In genomic region chr14:67571275-67571990, GRCh38 we compare ENCODE assay signal across 8 cellular contexts. TPM values are rescaled to one million over a fixed set of nuclear protein-coding genes. Genes with fewer than 3 reads are reported as not detected.
DNase-seq lines count a peak whose midpoint lies in the region; TF ChIP-seq lines count a peak whose summit lies in the region.

No MANE protein-coding gene starts in this region.

- no peaks in the 10 kb centered on the region for H3K79me2 ChIP-seq in neural progenitor cell (ENCODE audit: low read depth)

- H3K4me1 ChIP-seq in neural progenitor cell, result peaks cover 15% of the 10 kb centered on the region
- H3K4me1 ChIP-seq in stomach, result peaks cover 0 to 8% (median 3%) of the 10 kb centered on the region in 4 donors

- no peaks in the 10 kb centered on the region for H3K9me3 ChIP-seq in neural progenitor cell (ENCODE audit: low read depth)
- H3K9me3 ChIP-seq in stomach, result no peaks in the 10 kb centered on the region

- no peak overlapping the region for H3K4me2 ChIP-seq in neural progenitor cell

- WGBS in stomach, 5 donors, result 32 to 51% (median 46%) methylated on average over 11 to 14 of the region's 14 CpGs

- no peak overlapping the region for H3K27ac Mint-ChIP-seq in activated T-cell treated with anti-CD3 and anti-CD28 coated beads, Interleukin-2, amount 50 U/mL, for 24 hours
- no peak overlapping the region for H3K27ac Mint-ChIP-seq in neural progenitor cell

- no peaks in the 10 kb centered on the region for H3K36me3 Mint-ChIP-seq in activated T-cell treated with anti-CD3 and anti-CD28 coated beads, Interleukin-2, amount 50 U/mL, for 24 hours (ENCODE audit: low read depth)
- no peaks in the 10 kb centered on the region for H3K36me3 Mint-ChIP-seq in neural progenitor cell

- intact Hi-C loops in stomach (cut with DNase I; ENCODE audit: low total_unique reads), result no loop called here

- no peak for TF ChIP-seq EP300 in stomach (IDR thresholded peaks at IDR 0.05)

- no peaks in the 10 kb centered on the region for H3K9me3 Mint-ChIP-seq in activated T-cell treated with anti-CD3 and anti-CD28 coated beads, Interleukin-2, amount 50 U/mL, for 24 hours
- H3K9me3 Mint-ChIP-seq in neural progenitor cell, result no peaks in the 10 kb centered on the region

- H2AFZ ChIP-seq in neural progenitor cell (replicated peaks), result no peak overlapping the region

- peak; percentile 89 for TF ChIP-seq CTCF in fibroblast of mammary gland (conservative IDR thresholded peaks at IDR 0.05; ENCODE audit: control insufficient read depth, insufficient read depth, low read depth, low read length)
- TF ChIP-seq CTCF in neural progenitor cell (IDR thresholded peaks at IDR 0.05), result peak; percentile 90
- TF ChIP-seq CTCF in stomach (IDR thresholded peaks at IDR 0.05), result peak in 5 of 7 experiments; percentile 79 to 86 (median 84)

- H3F3A ChIP-seq in neural progenitor cell (ENCODE audit: low read depth), result peaks cover 11% of the 10 kb centered on the region

- H3K27ac ChIP-seq in neural progenitor cell (no peak overlapping the region), stomach (no peak overlapping the region)

- H4K20me1 ChIP-seq in neural progenitor cell (ENCODE audit: low read depth), result peaks cover 1% of the 10 kb centered on the region

- H3K36me3 ChIP-seq in neural progenitor cell, result no peaks in the 10 kb centered on the region
- H3K36me3 ChIP-seq in stomach, result peaks cover 3 to 33% (median 27%) of the 10 kb centered on the region in 4 donors

- H3K4me1 Mint-ChIP-seq in activated T-cell treated with anti-CD3 and anti-CD28 coated beads, Interleukin-2, amount 50 U/mL, for 24 hours (ENCODE audit: low read depth), result no peaks in the 10 kb centered on the region
- peaks cover 16% of the 10 kb centered on the region for H3K4me1 Mint-ChIP-seq in neural progenitor cell

- DNase-seq in NCI-H1417 (lab: John Stamatoyannopoulos, UW), result peak; percentile 25 to 72 (median 71)
- no peak for DNase-seq in NCI-H1417 treated with DMSO at 0.1 percent for 48 hours (lab: John Stamatoyannopoulos, UW)
- DNase-seq in HK-2 (ENCODE audit: unreplicated experiment), result peak; percentile 61
- peak; percentile 62 for DNase-seq in OCI-M1 (lab: John Stamatoyannopoulos, UW)
- peak; percentile 78 for DNase-seq in activated T-cell treated with anti-CD3 and anti-CD28 coated beads, Interleukin-2, amount 50 U/mL, for 24 hours
- peak; percentile 52 for DNase-seq in fibroblast of mammary gland (ENCODE audit: low read depth)
- peak; percentile 77 for DNase-seq in neural progenitor cell (ENCODE audit: low spot score)
- DNase-seq in stomach, result peak; percentile 71

- no peak for TF ChIP-seq POLR2A in stomach (IDR thresholded peaks at IDR 0.05)

- H3K27me3 ChIP-seq in neural progenitor cell, result no peaks in the 10 kb centered on the region
- H3K27me3 ChIP-seq in stomach, result no peaks in the 10 kb centered on the region

- no peak overlapping the region for H3K9ac ChIP-seq in neural progenitor cell

- H3K4me3 Mint-ChIP-seq in activated T-cell treated with anti-CD3 and anti-CD28 coated beads, Interleukin-2, amount 50 U/mL, for 24 hours, result no peak overlapping the region
- no peak overlapping the region for H3K4me3 Mint-ChIP-seq in neural progenitor cell

- H3K4me3 ChIP-seq in fibroblast of mammary gland (ENCODE audit: control insufficient read depth, low read depth, low read length) (no peak overlapping the region), neural progenitor cell (no peak overlapping the region), stomach (no peak overlapping the region)

- H3K27me3 Mint-ChIP-seq in activated T-cell treated with anti-CD3 and anti-CD28 coated beads, Interleukin-2, amount 50 U/mL, for 24 hours, result no peaks in the 10 kb centered on the region
- peaks cover 7% of the 10 kb centered on the region for H3K27me3 Mint-ChIP-seq in neural progenitor cell (ENCODE audit: insufficient read depth, low read depth)

RNA-seq across cellular contexts. Expression of gene PIGH, which starts 28.6 kb away (rescaled TPM):
- total RNA-seq in neural progenitor cell (ENCODE audit: low replicate concordance), result 15.8 and 20.4 TPM in 2 replicates
- 100 to 1,000 TPM in 1 of 5 donors, 10 to 100 TPM in 3, 1 to 10 TPM in 1; 5.2 to 222 (median 31.6) TPM for total RNA-seq in stomach
- polyA plus RNA-seq in stomach, result 10 to 100 TPM; 10.3 to 23.6 (median 18.5) TPM

RNA-seq across cellular contexts. Expression of gene PLEKHH1, which starts 38.3 kb away (rescaled TPM):
- total RNA-seq in neural progenitor cell (ENCODE audit: low replicate concordance) (10.1 and 17.6 TPM in 2 replicates), stomach (100 to 1,000 TPM in 2 of 5 donors, 10 to 100 TPM in 3; 24.0 to 136 (median 46.1) TPM)
- 10 to 100 TPM in 1 of 3 donors, 1 to 10 TPM in 2; 3.8 to 10.3 (median 8.8) TPM for polyA plus RNA-seq in stomach

RNA-seq across cellular contexts. Expression of gene ARG2, which starts 48.3 kb away (rescaled TPM):
- total RNA-seq in neural progenitor cell (ENCODE audit: low replicate concordance) (91.8 and 92.4 TPM in 2 replicates), stomach (1 to 10 TPM in 4 of 5 donors, not detected in 1; 1.2 to 9.4 (median 3.9) TPM)
- polyA plus RNA-seq in stomach, result 1 to 10 TPM; 2.6 to 4.9 (median 4.0) TPM
